Comparison of ENCODE assay signal across 17 cellular contexts in genomic region chr6:36720251-36721141, GRCh38. TPM values are rescaled to one million over a fixed set of nuclear protein-coding genes. Genes with fewer than 3 reads are reported as not detected.
DNase-seq lines count a peak whose midpoint lies in the region; ATAC-seq and TF ChIP-seq lines count a peak whose summit lies in the region.
"Had no signal": no experiment of that assay in that cellular context is flagged by ENCODE, and none has a peak within 500 bp of the region (broad histone marks: within the 10 kb centered on the region; RNA-seq: fewer than 3 reads in every experiment).

No MANE protein-coding gene starts in this region.

- no peaks in the 10 kb centered on the region for H3K27me3 Mint-ChIP-seq in natural killer cell treated with Interleukin-12 subunit alpha and Interleukin-12 subunit beta and Interleukin-15 and Interleukin-18, amount 100 ng/mL, for 72 hours
- H3K27me3 Mint-ChIP-seq in natural killer cell (ENCODE audit: low read depth in 2 of 2), result no peaks in the 10 kb centered on the region
- H3K27me3 Mint-ChIP-seq in CD8-positive, alpha-beta T cell (ENCODE audit: low read depth), result no peaks in the 10 kb centered on the region

- peak overlapping the region; percentile 12 for H3K4me2 ChIP-seq in OCI-LY3 (ENCODE audit: low read length)

- no peak for TF ChIP-seq CTCF in natural killer cell (IDR thresholded peaks at IDR 0.05)
- no peak for TF ChIP-seq CTCF in OCI-LY3 (IDR thresholded peaks at IDR 0.05; ENCODE audit: low read depth, low read length)
- TF ChIP-seq CTCF in mucosa of descending colon (IDR thresholded peaks at IDR 0.05), result no peak
- TF ChIP-seq CTCF in foreskin fibroblast (IDR thresholded peaks at IDR 0.05; ENCODE audit: low read depth, low read length), result no peak
- TF ChIP-seq CTCF in CD8-positive, alpha-beta T cell (IDR thresholded peaks at IDR 0.05), result no peak

- H3K4me1 Mint-ChIP-seq in natural killer cell treated with Interleukin-12 subunit alpha and Interleukin-12 subunit beta and Interleukin-15 and Interleukin-18, amount 100 ng/mL, for 72 hours (ENCODE audit: low read depth in 2 of 2), result peaks cover 14 to 16% of the 10 kb centered on the region in 2 donors
- H3K4me1 Mint-ChIP-seq in natural killer cell, result no peaks in the 10 kb centered on the region
- no peaks in the 10 kb centered on the region for H3K4me1 Mint-ChIP-seq in CD8-positive, alpha-beta T cell (ENCODE audit: low read depth)

- H4K20me1 ChIP-seq in OCI-LY3 (ENCODE audit: insufficient read depth, low read length), result no peaks in the 10 kb centered on the region

- no peaks in the 10 kb centered on the region for H3K79me2 ChIP-seq in OCI-LY3 (ENCODE audit: low read length)

- H3K36me3 ChIP-seq in OCI-LY3 (replicated peaks; ENCODE audit: low read depth, low read length) (no peaks in the 10 kb centered on the region), mucosa of descending colon (ENCODE audit: low read depth) (no peaks in the 10 kb centered on the region)
- no peaks in the 10 kb centered on the region for H3K36me3 ChIP-seq in CD8-positive, alpha-beta T cell (ENCODE audit: insufficient read depth, low read length)

- intact Hi-C loops in natural killer cell (cut with micrococcal nuclease) (no loop called here), mucosa of descending colon (cut with DNase I, micrococcal nuclease) (no loop called here)
- intact Hi-C loops in CD8-positive, alpha-beta T cell (cut with DNase I, micrococcal nuclease), result no loop called here

- no peak overlapping the region for H3K4me3 Mint-ChIP-seq in natural killer cell treated with Interleukin-12 subunit alpha and Interleukin-12 subunit beta and Interleukin-15 and Interleukin-18, amount 100 ng/mL, for 72 hours
- no peak overlapping the region for H3K4me3 Mint-ChIP-seq in natural killer cell
- no peak overlapping the region for H3K4me3 Mint-ChIP-seq in CD8-positive, alpha-beta T cell

- H3K9me3 ChIP-seq in OCI-LY3 (ENCODE audit: insufficient read depth, low read length) (no peaks in the 10 kb centered on the region), mucosa of descending colon (no peaks in the 10 kb centered on the region)
- H3K9me3 ChIP-seq in CD8-positive, alpha-beta T cell (ENCODE audit: low read length), result no peaks in the 10 kb centered on the region

- H3K27me3 ChIP-seq in OCI-LY3 (ENCODE audit: low read depth, low read length), result no peaks in the 10 kb centered on the region
- no peaks in the 10 kb centered on the region for H3K27me3 ChIP-seq in CD8-positive, alpha-beta T cell (ENCODE audit: insufficient read depth, low read length)

- H3K27ac ChIP-seq in OCI-LY3 (ENCODE audit: low read length), result no peak overlapping the region
- no peak overlapping the region for H3K27ac ChIP-seq in CD8-positive, alpha-beta T cell (ENCODE audit: low read depth, low read length)

- no peak for ATAC-seq in natural killer cell treated with Interleukin-12 subunit alpha and Interleukin-12 subunit beta and Interleukin-15 and Interleukin-18, amount 100 ng/mL, for 72 hours
- ATAC-seq in natural killer cell, result no peak
- ATAC-seq in mucosa of descending colon, result peak; percentile 17
- ATAC-seq in GM18858 (IDR thresholded peaks at IDR 0.05; ENCODE audit: unreplicated experiment), result no peak
- ATAC-seq in HG03354 (IDR thresholded peaks at IDR 0.05; ENCODE audit: poor library complexity, severe bottlenecking, unreplicated experiment), result no peak
- no peak for ATAC-seq in CD8-positive, alpha-beta T cell
- ATAC-seq: esophagus mucosa, Right ventricle myocardium inferior had no signal

- POLR2A ChIA-PET in CD8-positive, alpha-beta T cell (lab: Charles Lee), result no interaction called here

- no peaks in the 10 kb centered on the region for H3K9me3 Mint-ChIP-seq in natural killer cell treated with Interleukin-12 subunit alpha and Interleukin-12 subunit beta and Interleukin-15 and Interleukin-18, amount 100 ng/mL, for 72 hours
- H3K9me3 Mint-ChIP-seq in natural killer cell, result no peaks in the 10 kb centered on the region
- H3K9me3 Mint-ChIP-seq in CD8-positive, alpha-beta T cell, result no peaks in the 10 kb centered on the region

- no peak overlapping the region for H3K4me3 ChIP-seq in OCI-LY3 (ENCODE audit: low read length)
- H3K4me3 ChIP-seq in mucosa of descending colon, result no peak overlapping the region
- H3K4me3 ChIP-seq in foreskin fibroblast (ENCODE audit: low read depth in 1 of 2, low read length in 2 of 2), result no peak overlapping the region
- H3K4me3 ChIP-seq in CD8-positive, alpha-beta T cell (ENCODE audit: low read depth, low read length), result no peak overlapping the region

- DNase-seq in natural killer cell treated with Interleukin-12 subunit alpha and Interleukin-12 subunit beta and Interleukin-15 and Interleukin-18, amount 100 ng/mL, for 72 hours (ENCODE audit: low spot score), result peak; percentile 28
- DNase-seq in natural killer cell, result no peak
- DNase-seq in mucosa of descending colon, result no peak
- DNase-seq in foreskin fibroblast, result no peak
- no peak for DNase-seq in CD8-positive, alpha-beta T cell
- DNase-seq: activated CD4-positive, alpha-beta T cell treated with anti-CD3 and anti-CD28 coated beads for 48 hours; cerebellar nuclear complex; COR-L47; effector CD4-positive, alpha-beta T cell; HCEC 1CT had no signal

- H2AFZ ChIP-seq in OCI-LY3 (ENCODE audit: low read depth, low read length), result 0 out of 2 replicates have a peak overlapping the region, but pooled peaks have one; percentile 8

- H3K36me3 Mint-ChIP-seq in natural killer cell treated with Interleukin-12 subunit alpha and Interleukin-12 subunit beta and Interleukin-15 and Interleukin-18, amount 100 ng/mL, for 72 hours, result no peaks in the 10 kb centered on the region
- H3K36me3 Mint-ChIP-seq in natural killer cell, result no peaks in the 10 kb centered on the region
- H3K36me3 Mint-ChIP-seq in CD8-positive, alpha-beta T cell, result no peaks in the 10 kb centered on the region

- H3K9ac ChIP-seq in OCI-LY3 (ENCODE audit: low read length), result no peak overlapping the region

- peak overlapping the region in 1 of 2 donors; percentile 52 for H3K27ac Mint-ChIP-seq in natural killer cell treated with Interleukin-12 subunit alpha and Interleukin-12 subunit beta and Interleukin-15 and Interleukin-18, amount 100 ng/mL, for 72 hours
- no peak overlapping the region for H3K27ac Mint-ChIP-seq in natural killer cell
- no peak overlapping the region for H3K27ac Mint-ChIP-seq in CD8-positive, alpha-beta T cell

- H3K4me1 ChIP-seq in OCI-LY3 (ENCODE audit: low read length) (peaks cover 30% of the 10 kb centered on the region), mucosa of descending colon (ENCODE audit: low read depth) (peaks cover 5% of the 10 kb centered on the region)
- no peaks in the 10 kb centered on the region for H3K4me1 ChIP-seq in CD8-positive, alpha-beta T cell (ENCODE audit: insufficient read depth, low read length)

- CTCF ChIA-PET in CD8-positive, alpha-beta T cell (lab: Charles Lee), result interaction anchor here (1.0 kb wide), 1 partner anchor 32 kb away, joined by 3 read pairs; no protein-coding TSS in a partner anchor

RNA-seq across cellular contexts. Expression of gene RAB44, which starts 22.9 kb away (rescaled TPM):
- total RNA-seq in natural killer cell treated with Interleukin-12 subunit alpha and Interleukin-12 subunit beta and Interleukin-15 and Interleukin-18, amount 100 ng/mL, for 72 hours, result 1 to 10 TPM; 4.1 to 7.9 TPM
- 10 to 100 TPM in 1 of 3 donors, under 1 TPM in 2; 0.09 to 12.9 (median 0.70) TPM for total RNA-seq in natural killer cell
- total RNA-seq in mucosa of descending colon, result under 1 TPM; 0.32 to 0.53 (median 0.32) TPM
- under 1 TPM in 1 of 2 experiments, not detected in 1; 0.08 TPM for total RNA-seq in CD8-positive, alpha-beta T cell
- total RNA-seq: M059J, renal cortical epithelial cell had no signal

RNA-seq across cellular contexts. Expression of gene CDKN1A, which starts 42.0 kb away (rescaled TPM):
- 100 to 1,000 TPM; 176 to 617 TPM for total RNA-seq in natural killer cell treated with Interleukin-12 subunit alpha and Interleukin-12 subunit beta and Interleukin-15 and Interleukin-18, amount 100 ng/mL, for 72 hours
- total RNA-seq in natural killer cell, result 10 to 100 TPM; 19.1 to 40.7 (median 25.4) TPM
- total RNA-seq in mucosa of descending colon, result 100 to 1,000 TPM; 181 to 381 (median 255) TPM
- 10 to 100 TPM; 71.3 to 78.7 TPM for total RNA-seq in CD8-positive, alpha-beta T cell
